20 cellular contexts compared by ENCODE assay signal in the genomic region with DNA sequence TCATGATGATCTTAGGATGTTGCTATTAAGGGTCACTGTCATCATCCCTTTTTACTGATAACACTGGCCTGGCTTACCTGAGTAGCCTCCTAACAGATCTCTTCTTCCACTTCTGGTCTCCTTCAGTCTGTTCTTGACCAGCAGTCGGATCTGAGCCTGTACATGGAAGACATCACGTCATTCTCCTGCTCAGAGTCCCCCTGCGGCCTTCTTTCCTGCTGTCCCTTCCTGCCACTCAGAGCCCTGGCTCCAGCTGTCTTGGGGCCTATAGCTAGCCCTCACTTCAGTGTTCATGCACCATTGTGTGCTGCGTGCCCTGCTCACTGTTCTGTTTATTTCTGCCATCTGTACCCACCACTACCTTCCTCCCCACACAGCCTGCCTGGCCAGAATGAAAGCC. TPM values are rescaled to one million over a fixed set of nuclear protein-coding genes. Genes with fewer than 3 reads are reported as not detected.
A peak's percentile ranks its signal among the peaks of the same experiment; 100 is the strongest.
DNase-seq lines count a peak whose midpoint lies in the region; ATAC-seq and TF ChIP-seq lines count a peak whose summit lies in the region.
"Had no signal": no experiment of that assay in that cellular context is flagged by ENCODE, and none has a peak within 500 bp of the region (broad histone marks: within the 10 kb centered on the region; RNA-seq: fewer than 3 reads in every experiment).

No MANE protein-coding gene starts in this region.

- H3K9me3 ChIP-seq in Loucy (ENCODE audit: insufficient read depth, low read depth, low read length), result no peaks in the 10 kb centered on the region
- H3K9me3 ChIP-seq: esophagus squamous epithelium, right atrium auricular region, testis had no signal

- no peaks in the 10 kb centered on the region for H3K27me3 ChIP-seq in Loucy (ENCODE audit: insufficient read depth, low read length, poor library complexity, severe bottlenecking)
- H3K27me3 ChIP-seq: esophagus squamous epithelium, right atrium auricular region, testis had no signal

- H3K36me3 Mint-ChIP-seq in activated naive CD8-positive, alpha-beta T cell, result peaks cover 8% of the 10 kb centered on the region
- peaks cover 63% of the 10 kb centered on the region for H3K36me3 Mint-ChIP-seq in activated naive CD8-positive, alpha-beta T cell treated with anti-CD3 and anti-CD28 coated beads for 36 hours
- H3K36me3 Mint-ChIP-seq in chondrocyte (ENCODE audit: low read depth), result peaks cover 21% of the 10 kb centered on the region
- H3K36me3 Mint-ChIP-seq in stimulated activated effector memory CD8-positive, alpha-beta T cell treated with anti-CD3 and anti-CD28 coated beads, Interleukin-12 subunit alpha, Interleukin-12 subunit beta, amount 100 ng/mL, for 72 hours, result peaks cover 20% of the 10 kb centered on the region
- peaks cover 47% of the 10 kb centered on the region for H3K36me3 Mint-ChIP-seq in stimulated activated memory B cell treated with anti-CD40 and anti-IgM and Interleukin-4, amounts not matched to agents 10 μg/mL and 1 μg/mL and 100 μg/mL, for 72 hours
- H3K36me3 Mint-ChIP-seq: WTC11 had no signal

- no peak overlapping the region for H3K4me3 Mint-ChIP-seq in activated naive CD8-positive, alpha-beta T cell
- no peak overlapping the region for H3K4me3 Mint-ChIP-seq in activated naive CD8-positive, alpha-beta T cell treated with anti-CD3 and anti-CD28 coated beads for 36 hours
- no peak overlapping the region for H3K4me3 Mint-ChIP-seq in chondrocyte (ENCODE audit: unreplicated experiment)
- no peak overlapping the region for H3K4me3 Mint-ChIP-seq in stimulated activated effector memory CD8-positive, alpha-beta T cell treated with anti-CD3 and anti-CD28 coated beads, Interleukin-12 subunit alpha, Interleukin-12 subunit beta, amount 100 ng/mL, for 72 hours
- no peak overlapping the region for H3K4me3 Mint-ChIP-seq in stimulated activated memory B cell treated with anti-CD40 and anti-IgM and Interleukin-4, amounts not matched to agents 10 μg/mL and 1 μg/mL and 100 μg/mL, for 72 hours
- H3K4me3 Mint-ChIP-seq: GM23338, memory B cell, WTC11 had no signal

- peaks cover 99% of the 10 kb centered on the region for H3K4me1 Mint-ChIP-seq in activated naive CD8-positive, alpha-beta T cell (ENCODE audit: low read depth)
- H3K4me1 Mint-ChIP-seq in activated naive CD8-positive, alpha-beta T cell treated with anti-CD3 and anti-CD28 coated beads for 36 hours, result peaks cover 98% of the 10 kb centered on the region
- peaks cover 37% of the 10 kb centered on the region for H3K4me1 Mint-ChIP-seq in chondrocyte (ENCODE audit: low read depth)
- H3K4me1 Mint-ChIP-seq in stimulated activated effector memory CD8-positive, alpha-beta T cell treated with anti-CD3 and anti-CD28 coated beads, Interleukin-12 subunit alpha, Interleukin-12 subunit beta, amount 100 ng/mL, for 72 hours, result peaks cover 96% of the 10 kb centered on the region
- peaks cover 49% of the 10 kb centered on the region for H3K4me1 Mint-ChIP-seq in stimulated activated memory B cell treated with anti-CD40 and anti-IgM and Interleukin-4, amounts not matched to agents 10 μg/mL and 1 μg/mL and 100 μg/mL, for 72 hours

- H3K9me3 Mint-ChIP-seq in activated naive CD8-positive, alpha-beta T cell (ENCODE audit: low read depth), result no peaks in the 10 kb centered on the region
- H3K9me3 Mint-ChIP-seq in activated naive CD8-positive, alpha-beta T cell treated with anti-CD3 and anti-CD28 coated beads for 36 hours, result peaks cover 3% of the 10 kb centered on the region
- H3K9me3 Mint-ChIP-seq in chondrocyte (ENCODE audit: low read depth), result no peaks in the 10 kb centered on the region
- no peaks in the 10 kb centered on the region for H3K9me3 Mint-ChIP-seq in stimulated activated effector memory CD8-positive, alpha-beta T cell treated with anti-CD3 and anti-CD28 coated beads, Interleukin-12 subunit alpha, Interleukin-12 subunit beta, amount 100 ng/mL, for 72 hours
- H3K9me3 Mint-ChIP-seq in stimulated activated memory B cell treated with anti-CD40 and anti-IgM and Interleukin-4, amounts not matched to agents 10 μg/mL and 1 μg/mL and 100 μg/mL, for 72 hours, result no peaks in the 10 kb centered on the region
- H3K9me3 Mint-ChIP-seq: GM23338, memory B cell, WTC11 had no signal

- H3F3A ChIP-seq in Loucy (ENCODE audit: low read depth), result peaks cover 14% of the 10 kb centered on the region; the same call in 1 of the 2 replicates

- H4K20me1 ChIP-seq in Loucy (ENCODE audit: insufficient read depth, low read length, poor library complexity, severe bottlenecking), result no peaks in the 10 kb centered on the region

- ATAC-seq in stimulated activated effector memory CD8-positive, alpha-beta T cell treated with anti-CD3 and anti-CD28 coated beads, Interleukin-12 subunit alpha, Interleukin-12 subunit beta, amount 100 ng/mL, for 72 hours, result no peak
- ATAC-seq in stimulated activated memory B cell treated with anti-CD40 and anti-IgM and Interleukin-4, amounts not matched to agents 10 μg/mL and 1 μg/mL and 100 μg/mL, for 72 hours, result no peak
- no peak for ATAC-seq in GM19463 (IDR thresholded peaks at IDR 0.05; ENCODE audit: unreplicated experiment)
- ATAC-seq: GM23338, WTC11 had no signal

- peak overlapping the region; percentile 18 for H3K4me2 ChIP-seq in Loucy (ENCODE audit: low read depth, low read length, poor library complexity, severe bottlenecking)
- H3K4me2 ChIP-seq: GM23338, PC-9 had no signal

- no peak overlapping the region for H2AFZ ChIP-seq in Loucy (ENCODE audit: low read length)
- H2AFZ ChIP-seq: GM23338, PC-9 had no signal

- peaks cover 73% of the 10 kb centered on the region for H3K79me2 ChIP-seq in Loucy (ENCODE audit: insufficient read depth, low read length)

- no peaks in the 10 kb centered on the region for H3K36me3 ChIP-seq in Loucy (ENCODE audit: insufficient read depth, low read length)
- H3K36me3 ChIP-seq: esophagus squamous epithelium, right atrium auricular region had no signal

- peak overlapping the region; percentile 85 for H3K27ac Mint-ChIP-seq in activated naive CD8-positive, alpha-beta T cell
- no peak overlapping the region for H3K27ac Mint-ChIP-seq in activated naive CD8-positive, alpha-beta T cell treated with anti-CD3 and anti-CD28 coated beads for 36 hours
- peak overlapping the region; percentile 50 for H3K27ac Mint-ChIP-seq in chondrocyte (ENCODE audit: unreplicated experiment)
- H3K27ac Mint-ChIP-seq in stimulated activated effector memory CD8-positive, alpha-beta T cell treated with anti-CD3 and anti-CD28 coated beads, Interleukin-12 subunit alpha, Interleukin-12 subunit beta, amount 100 ng/mL, for 72 hours, result peak overlapping the region; percentile 83
- H3K27ac Mint-ChIP-seq in stimulated activated memory B cell treated with anti-CD40 and anti-IgM and Interleukin-4, amounts not matched to agents 10 μg/mL and 1 μg/mL and 100 μg/mL, for 72 hours, result no peak overlapping the region
- H3K27ac Mint-ChIP-seq: GM23338, memory B cell, WTC11 had no signal

- no peak overlapping the region for H3K9ac ChIP-seq in Loucy (ENCODE audit: low read depth, low read length, poor library complexity, severe bottlenecking)

- no peaks in the 10 kb centered on the region for H3K27me3 Mint-ChIP-seq in activated naive CD8-positive, alpha-beta T cell
- no peaks in the 10 kb centered on the region for H3K27me3 Mint-ChIP-seq in activated naive CD8-positive, alpha-beta T cell treated with anti-CD3 and anti-CD28 coated beads for 36 hours
- no peaks in the 10 kb centered on the region for H3K27me3 Mint-ChIP-seq in chondrocyte (ENCODE audit: low read depth)
- H3K27me3 Mint-ChIP-seq in stimulated activated memory B cell treated with anti-CD40 and anti-IgM and Interleukin-4, amounts not matched to agents 10 μg/mL and 1 μg/mL and 100 μg/mL, for 72 hours, result no peaks in the 10 kb centered on the region

- TF ChIP-seq CTCF in Loucy (conservative IDR thresholded peaks at IDR 0.05; ENCODE audit: low read length) (no peak), chondrocyte (IDR thresholded peaks at IDR 0.05) (no peak)

- H3K9me2 ChIP-seq in Loucy (replicated peaks; ENCODE audit: low read depth, low read length), result no peaks in the 10 kb centered on the region

- peaks cover 99% of the 10 kb centered on the region for H3K4me1 ChIP-seq in Loucy (ENCODE audit: insufficient read depth, low read length, poor library complexity, severe bottlenecking)
- H3K4me1 ChIP-seq: testis had no signal

- no peak for DNase-seq in activated naive CD8-positive, alpha-beta T cell treated with anti-CD3 and anti-CD28 coated beads for 36 hours
- no peak for DNase-seq in chondrocyte (ENCODE audit: low spot score)
- DNase-seq in stimulated activated effector memory CD8-positive, alpha-beta T cell treated with anti-CD3 and anti-CD28 coated beads, Interleukin-12 subunit alpha, Interleukin-12 subunit beta, amount 100 ng/mL, for 72 hours (ENCODE audit: low spot score in 2 of 2), result no peak
- DNase-seq: anterior cingulate cortex; esophagus squamous epithelium; kidney glomerular epithelial cell; NCI-H1694 treated with DMSO at 0.1 percent for 48 hours; NCI-H774; PC-9; SHP77 treated with DMSO at 0.1 percent for 48 hours; stimulated activated CD4-positive, alpha-beta T cell treated with anti-CD3 and anti-CD28 coated beads, Interleukin-15, amount 100 ng/mL, for 24 hours; testis had no signal

- no peak overlapping the region for H3K4me3 ChIP-seq in Loucy (ENCODE audit: low read length, poor library complexity, severe bottlenecking)
- H3K4me3 ChIP-seq: esophagus squamous epithelium, GM23338, PC-9, right atrium auricular region, testis had no signal

RNA-seq across cellular contexts. Expression of a gene that starts 8.3 kb away (rescaled TPM):
- 10 to 100 TPM; 39.6 to 41.9 TPM for total RNA-seq in activated naive CD8-positive, alpha-beta T cell treated with anti-CD3 and anti-CD28 coated beads for 36 hours
- 53.8 to 92.8 TPM (median 89.5 TPM) in 3 replicates for total RNA-seq in chondrocyte

Comparison
In these comparisons a context has a peak if more than half of its experiments do, and no peak if none do; other contexts are left out.
1. H3K27ac Mint-ChIP-seq: peak in activated naive CD8-positive, alpha-beta T cell (single experiment), chondrocyte (single experiment) and stimulated activated effector memory CD8-positive, alpha-beta T cell treated with anti-CD3 and anti-CD28 coated beads, Interleukin-12 subunit alpha, Interleukin-12 subunit beta, amount 100 ng/mL, for 72 hours (single experiment); none in activated naive CD8-positive, alpha-beta T cell treated with anti-CD3 and anti-CD28 coated beads for 36 hours (single experiment) and stimulated activated memory B cell treated with anti-CD40 and anti-IgM and Interleukin-4, amounts not matched to agents 10 μg/mL and 1 μg/mL and 100 μg/mL, for 72 hours (single experiment).